ENCODE assay signal across 8 cellular contexts in the genomic region with DNA sequence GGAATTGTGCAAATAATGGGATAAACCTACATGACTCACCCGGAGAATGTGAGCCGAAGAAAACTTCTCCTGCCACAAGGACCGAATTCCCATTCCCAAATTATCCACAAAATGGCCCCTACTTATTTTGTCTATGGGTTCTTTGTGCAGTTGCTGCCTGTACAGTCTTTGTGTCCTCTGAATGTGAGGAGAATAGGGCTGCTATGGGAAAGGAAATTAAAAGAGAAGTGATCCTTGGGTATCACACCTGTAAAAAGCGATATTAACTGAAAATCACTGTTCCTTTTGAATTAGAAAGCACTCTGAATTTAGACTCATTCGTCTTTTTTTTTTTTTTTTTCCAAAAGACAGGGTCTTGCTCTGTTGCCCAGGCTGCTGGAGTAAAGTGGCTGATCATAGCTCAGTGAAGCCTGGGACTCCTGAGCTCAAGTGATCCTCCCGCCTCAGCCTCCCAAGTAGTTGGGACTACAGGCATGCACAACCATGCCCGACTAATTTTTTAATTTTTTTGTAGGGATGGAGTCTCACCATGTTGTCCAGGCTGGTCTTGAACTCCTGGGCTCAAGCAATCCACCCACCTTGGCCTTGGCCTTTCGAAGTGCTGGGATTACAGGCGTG. TPM values are rescaled to one million over a fixed set of nuclear protein-coding genes. Genes with fewer than 3 reads are reported as not detected.
A peak's percentile ranks its signal among the peaks of the same experiment; 100 is the strongest.
DNase-seq lines count a peak whose midpoint lies in the region; ATAC-seq and TF ChIP-seq lines count a peak whose summit lies in the region.

No MANE protein-coding gene starts in this region.

- H3K9me2 ChIP-seq in MM.1S (replicated peaks; ENCODE audit: insufficient read depth, low read length): no peaks in the 10 kb centered on the region

- DNase-seq in MM.1S: no peak
- DNase-seq in neural progenitor cell (ENCODE audit: low spot score): no peak
- no peak for DNase-seq in OCI-M2 (lab: John Stamatoyannopoulos, UW; ENCODE audit: unreplicated experiment)
- no peak for DNase-seq in DMS153 (lab: John Stamatoyannopoulos, UW)

- H3K4me3 Mint-ChIP-seq in neural progenitor cell: peak overlapping the region; percentile 30

- H3K36me3 ChIP-seq in BLaER1 (no peaks in the 10 kb centered on the region), MM.1S (replicated peaks; ENCODE audit: insufficient read depth, low read length) (no peaks in the 10 kb centered on the region), duodenal mucosa (ENCODE audit: control insufficient read depth in 1 of 2, insufficient read depth in 2 of 2, low read length in 2 of 2) (no peaks in the 10 kb centered on the region), neural progenitor cell (no peaks in the 10 kb centered on the region)

- H3K9me3 ChIP-seq in BLaER1: no peaks in the 10 kb centered on the region
- H3K9me3 ChIP-seq in MM.1S (replicated peaks; ENCODE audit: insufficient read depth, low read length): no peaks in the 10 kb centered on the region
- no peaks in the 10 kb centered on the region for H3K9me3 ChIP-seq in duodenal mucosa (ENCODE audit: control insufficient read depth in 1 of 2, low read length in 2 of 2)
- H3K9me3 ChIP-seq in neural progenitor cell (ENCODE audit: low read depth): no peaks in the 10 kb centered on the region

- H3K36me3 Mint-ChIP-seq in neural progenitor cell: peaks cover 3% of the 10 kb centered on the region

- H3K4me1 ChIP-seq in BLaER1 (peaks cover 54% of the 10 kb centered on the region), MM.1S (ENCODE audit: low read length) (peaks cover 21% of the 10 kb centered on the region), duodenal mucosa (ENCODE audit: control insufficient read depth in 1 of 2, insufficient read depth in 2 of 2, low read length in 2 of 2) (peaks cover 24% of the 10 kb centered on the region in 2 donors), neural progenitor cell (peaks cover 20% of the 10 kb centered on the region)

- H3F3A ChIP-seq in MM.1S (ENCODE audit: insufficient read depth, low read length) (peaks cover 21% of the 10 kb centered on the region), neural progenitor cell (ENCODE audit: low read depth) (peaks cover 35% of the 10 kb centered on the region)

- no peak overlapping the region for H3K27ac Mint-ChIP-seq in neural progenitor cell

- H3K4me2 ChIP-seq in BLaER1: peak overlapping the region; percentile 97
- peak overlapping the region; percentile 90 for H3K4me2 ChIP-seq in MM.1S (ENCODE audit: low read depth, low read length)
- peak overlapping the region; percentile 82 for H3K4me2 ChIP-seq in neural progenitor cell

- no peaks in the 10 kb centered on the region for H3K9me3 Mint-ChIP-seq in neural progenitor cell

- H3K4me3 ChIP-seq in BLaER1 (peak overlapping the region; percentile 69), MM.1S (ENCODE audit: low read length) (peak overlapping the region; percentile 65), duodenal mucosa (ENCODE audit: low read depth in 1 of 2, low read length in 2 of 2) (peak overlapping the region; percentile 68 to 77), neural progenitor cell (peak overlapping the region; percentile 51)

- peaks cover 2% of the 10 kb centered on the region for H3K27me3 Mint-ChIP-seq in neural progenitor cell (ENCODE audit: insufficient read depth, low read depth)

- H3K4me1 Mint-ChIP-seq in neural progenitor cell: peaks cover 32% of the 10 kb centered on the region

- peaks cover 59% of the 10 kb centered on the region for H3K79me2 ChIP-seq in MM.1S (ENCODE audit: low read length)
- H3K79me2 ChIP-seq in neural progenitor cell (ENCODE audit: low read depth): peaks cover 4% of the 10 kb centered on the region

- H4K20me1 ChIP-seq in BLaER1 (no peaks in the 10 kb centered on the region), MM.1S (ENCODE audit: insufficient read depth, low read length) (no peaks in the 10 kb centered on the region), neural progenitor cell (ENCODE audit: low read depth) (peaks cover 16% of the 10 kb centered on the region)

- peak overlapping the region; percentile 84 for H3K9ac ChIP-seq in BLaER1
- H3K9ac ChIP-seq in MM.1S (ENCODE audit: low read length): peak overlapping the region; percentile 67
- H3K9ac ChIP-seq in duodenal mucosa (ENCODE audit: low read depth in 1 of 2, low read length in 2 of 2): peak overlapping the region; percentile 60 to 64
- no peak overlapping the region for H3K9ac ChIP-seq in neural progenitor cell

- H2AFZ ChIP-seq in MM.1S (ENCODE audit: low read length) (peak overlapping the region; percentile 77), neural progenitor cell (replicated peaks) (no peak overlapping the region)

- no peak for ATAC-seq in HG02970 (IDR thresholded peaks at IDR 0.05; ENCODE audit: low FRiP score, unreplicated experiment)
- ATAC-seq in GM18519 (IDR thresholded peaks at IDR 0.05; ENCODE audit: low FRiP score, unreplicated experiment): no peak

- H3K27me3 ChIP-seq in BLaER1: no peaks in the 10 kb centered on the region
- no peaks in the 10 kb centered on the region for H3K27me3 ChIP-seq in MM.1S (replicated peaks; ENCODE audit: insufficient read depth, low read length)
- H3K27me3 ChIP-seq in duodenal mucosa (ENCODE audit: control insufficient read depth in 1 of 2, insufficient read depth in 2 of 2, low read length in 2 of 2): no peaks in the 10 kb centered on the region
- H3K27me3 ChIP-seq in neural progenitor cell: no peaks in the 10 kb centered on the region

- H3K27ac ChIP-seq in BLaER1 (peak overlapping the region; percentile 94), MM.1S (ENCODE audit: low read length) (peak overlapping the region; percentile 92; the same call in 1 of the 2 replicates), duodenal mucosa (ENCODE audit: low read depth, low read length) (peak overlapping the region; percentile 91), neural progenitor cell (no peak overlapping the region)

- no peak for TF ChIP-seq CTCF in MM.1S (IDR thresholded peaks at IDR 0.05; ENCODE audit: low read length)
- no peak for TF ChIP-seq CTCF in neural progenitor cell (IDR thresholded peaks at IDR 0.05)

RNA-seq across cellular contexts. Expression of a gene that starts 45.4 kb away (rescaled TPM):
- total RNA-seq in neural progenitor cell (ENCODE audit: low replicate concordance): 52.7 and 86.0 TPM in 2 replicates

RNA-seq across cellular contexts. Expression of a gene that starts 47.5 kb away (rescaled TPM):
- total RNA-seq in neural progenitor cell (ENCODE audit: low replicate concordance): 3.0 and 4.1 TPM in 2 replicates
